Comparison of ENCODE assay signal across 11 cellular contexts in the genomic region with DNA sequence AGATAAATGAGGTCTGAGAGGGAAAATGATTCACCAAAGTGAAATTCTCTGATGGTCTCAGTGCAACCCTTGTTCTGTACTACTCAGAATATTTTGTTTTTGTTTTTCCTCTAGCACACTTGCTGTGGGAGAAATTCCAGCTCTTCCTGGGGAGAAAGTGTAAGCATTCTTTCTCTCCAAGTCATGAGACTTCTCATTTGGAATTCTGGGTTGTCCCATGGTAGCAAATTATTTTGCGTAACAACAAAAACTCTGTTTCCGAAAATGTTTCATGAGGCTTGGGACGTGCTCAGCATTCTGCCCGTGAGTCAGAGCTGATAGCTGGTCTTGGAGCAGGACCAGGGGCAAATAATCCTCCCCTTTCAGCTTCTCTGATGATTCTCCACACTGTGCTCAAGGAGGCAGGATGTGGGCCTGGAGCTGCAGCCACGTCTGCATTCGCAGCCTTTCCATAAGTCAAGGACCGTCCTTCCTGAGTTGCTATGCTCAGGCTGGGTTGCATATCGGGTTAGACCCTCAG.
DNase-seq lines count a peak whose midpoint lies in the region; ATAC-seq and TF ChIP-seq lines count a peak whose summit lies in the region.
"Had no signal": no experiment of that assay in that cellular context is flagged by ENCODE, and none has a peak within 500 bp of the region (broad histone marks: within the 10 kb centered on the region; RNA-seq: fewer than 3 reads in every experiment).

No MANE protein-coding gene starts in this region.

- TF ChIP-seq CTCF in AG04449 (IDR thresholded peaks at IDR 0.05; ENCODE audit: insufficient read depth, low read length, missing control alignments) (no peak), fibroblast of villous mesenchyme (IDR thresholded peaks at IDR 0.05; ENCODE audit: insufficient read depth, low read depth, low read length) (no peak), osteocyte (IDR thresholded peaks at IDR 0.05) (no peak)

- peak overlapping the region; percentile 33 for H3K4me3 Mint-ChIP-seq in osteocyte (ENCODE audit: unreplicated experiment)
- H3K4me3 Mint-ChIP-seq: activated naive CD8-positive, alpha-beta T cell; neural crest cell had no signal

- no peak overlapping the region for H3K4me3 ChIP-seq in AG04449 (ENCODE audit: low read depth, low read length)
- no peak overlapping the region for H3K4me3 ChIP-seq in fibroblast of villous mesenchyme (ENCODE audit: low read depth, low read length)
- H3K4me3 ChIP-seq: SJCRH30 had no signal

- ATAC-seq in GM18870 (IDR thresholded peaks at IDR 0.05; ENCODE audit: unreplicated experiment) (no peak), GM21526 (IDR thresholded peaks at IDR 0.05; ENCODE audit: low FRiP score, unreplicated experiment) (no peak)

- peaks cover 28% of the 10 kb centered on the region for H3K36me3 Mint-ChIP-seq in osteocyte (ENCODE audit: unreplicated experiment)
- H3K36me3 Mint-ChIP-seq: activated naive CD8-positive, alpha-beta T cell had no signal

- CTCF ChIA-PET in AG04449 (lab: Yijun Ruan, JAX): interaction anchor here (1.1 to 6.7 kb wide), 8 partner anchors 9 to 287 kb away, joined by 3 to 119 read pairs (median 4); no protein-coding TSS in a partner anchor

- POLR2A ChIA-PET in AG04449 (lab: Yijun Ruan, JAX): interaction anchor here (0.7 to 1.0 kb wide), 3 partner anchors 52 to 281 kb away, joined by 3 to 7 read pairs (median 3); a partner anchor contains a TSS

- peaks cover 58% of the 10 kb centered on the region for H3K4me1 Mint-ChIP-seq in osteocyte (ENCODE audit: unreplicated experiment)

- H3K9me3 Mint-ChIP-seq in osteocyte (ENCODE audit: unreplicated experiment): no peaks in the 10 kb centered on the region
- H3K9me3 Mint-ChIP-seq: neural crest cell had no signal

- peak overlapping the region; percentile 96 for H3K27ac Mint-ChIP-seq in osteocyte (ENCODE audit: unreplicated experiment)
- H3K27ac Mint-ChIP-seq: activated naive CD8-positive, alpha-beta T cell had no signal

- DNase-seq in AG04449 (ENCODE audit: low read depth, low spot score) (peak; percentile 98), T1000 (lab: John Stamatoyannopoulos, UW) (peak; percentile 75), fibroblast of villous mesenchyme (ENCODE audit: low read depth) (peak; percentile 99), osteocyte (ENCODE audit: extremely low spot score, unreplicated experiment) (peak; percentile 74), NCI-H2081 treated with DMSO at 0.1 percent for 48 hours (lab: John Stamatoyannopoulos, UW) (no peak), OCI-M2 (lab: John Stamatoyannopoulos, UW; ENCODE audit: unreplicated experiment) (no peak)
- DNase-seq: SJCRH30 had no signal

- H3K27me3 Mint-ChIP-seq in osteocyte (ENCODE audit: unreplicated experiment): no peaks in the 10 kb centered on the region
- H3K27me3 Mint-ChIP-seq: activated naive CD8-positive, alpha-beta T cell had no signal

Comparison
In these comparisons a context has a peak if more than half of its experiments do, and no peak if none do; other contexts are left out.
1. DNase-seq: peak in AG04449 (single experiment), T1000 (single experiment), fibroblast of villous mesenchyme (single experiment) and osteocyte (single experiment); none in NCI-H2081 treated with DMSO at 0.1 percent for 48 hours (single experiment) and OCI-M2 (single experiment).